In the genomic region with DNA sequence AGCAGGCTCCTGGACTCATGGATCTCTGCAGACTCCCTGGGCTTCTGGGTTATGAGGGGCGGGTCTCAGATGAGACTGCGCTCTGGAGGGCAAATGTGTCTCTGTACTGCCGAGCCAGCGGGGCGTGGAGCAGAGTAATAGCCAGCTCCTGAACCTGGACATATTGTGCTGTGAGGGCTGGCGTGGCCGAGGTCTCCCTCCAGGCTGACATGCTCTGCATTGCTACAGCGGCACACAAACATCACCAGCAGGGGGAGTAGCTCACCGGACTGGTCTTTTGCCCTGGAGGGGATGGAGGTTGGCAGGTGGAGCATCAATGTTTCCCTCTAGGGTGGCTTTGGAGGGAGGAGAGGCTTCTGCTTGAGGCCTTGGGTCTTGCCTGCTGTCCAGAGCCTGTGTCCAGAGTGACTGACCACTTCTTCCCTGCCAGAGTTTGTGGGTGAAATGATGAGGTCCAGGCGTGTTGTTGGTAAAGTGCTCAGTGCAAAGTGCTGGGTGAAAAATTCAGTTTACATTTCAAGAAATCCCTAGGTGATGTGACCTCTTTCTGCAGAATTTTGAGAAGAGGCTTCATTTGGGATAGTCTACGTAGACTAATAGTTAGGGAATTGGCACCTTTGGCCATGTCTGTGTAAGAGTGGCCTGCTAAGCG, we compare ENCODE assay signal across 8 cellular contexts. TPM values are rescaled to one million over a fixed set of nuclear protein-coding genes. Genes with fewer than 3 reads are reported as not detected.
DNase-seq lines count a peak whose midpoint lies in the region; ATAC-seq and TF ChIP-seq lines count a peak whose summit lies in the region.

No MANE protein-coding gene starts in this region.

- 36 to 43% methylated on average over 12 of the region's 12 CpGs for WGBS in sigmoid colon, 2 donors

- no peaks in the 10 kb centered on the region for H3K36me3 Mint-ChIP-seq in stimulated activated memory B cell treated with anti-CD40 and anti-IgM and Interleukin-4, amounts not matched to agents 10 μg/mL and 1 μg/mL and 100 μg/mL, for 72 hours

- H3K27ac Mint-ChIP-seq in stimulated activated memory B cell treated with anti-CD40 and anti-IgM and Interleukin-4, amounts not matched to agents 10 μg/mL and 1 μg/mL and 100 μg/mL, for 72 hours: no peak overlapping the region

- H3K27me3 ChIP-seq in sigmoid colon: no peaks in the 10 kb centered on the region

- TF ChIP-seq EP300 in sigmoid colon (IDR thresholded peaks at IDR 0.05): no peak

- no peak for TF ChIP-seq POLR2A in sigmoid colon (IDR thresholded peaks at IDR 0.05)

- ATAC-seq in left lobe of liver (peak; percentile 85), HG03045 (IDR thresholded peaks at IDR 0.05; ENCODE audit: unreplicated experiment) (no peak)
- ATAC-seq in stimulated activated memory B cell treated with anti-CD40 and anti-IgM and Interleukin-4, amounts not matched to agents 10 μg/mL and 1 μg/mL and 100 μg/mL, for 72 hours: peak; percentile 74

- no peak overlapping the region for H3K27ac ChIP-seq in sigmoid colon

- no peaks in the 10 kb centered on the region for H3K4me1 ChIP-seq in sigmoid colon

- no peak overlapping the region for H3K4me3 ChIP-seq in sigmoid colon

- intact Hi-C loops in sigmoid colon (cut with DNase I): no loop called here

- DNase-seq in Kasumi-1 (lab: John Stamatoyannopoulos, UW) (peak; percentile 55 to 71), T-helper 22 cell (ENCODE audit: low read depth) (peak; percentile 9), astrocyte of the hippocampus (ENCODE audit: low read depth, low spot score) (peak; percentile 42), left lobe of liver (ENCODE audit: low spot score) (peak; percentile 64), sigmoid colon (no peak)

- TF ChIP-seq CTCF in GM12873 (IDR thresholded peaks at IDR 0.05; ENCODE audit: insufficient read depth, low read depth, low read length, missing control alignments): peak; percentile 98
- TF ChIP-seq CTCF in sigmoid colon (IDR thresholded peaks at IDR 0.05): peak in 1 of 4 experiments; percentile 38

- peaks cover 5% of the 10 kb centered on the region for H3K4me1 Mint-ChIP-seq in stimulated activated memory B cell treated with anti-CD40 and anti-IgM and Interleukin-4, amounts not matched to agents 10 μg/mL and 1 μg/mL and 100 μg/mL, for 72 hours

- H3K9me3 Mint-ChIP-seq in stimulated activated memory B cell treated with anti-CD40 and anti-IgM and Interleukin-4, amounts not matched to agents 10 μg/mL and 1 μg/mL and 100 μg/mL, for 72 hours: no peaks in the 10 kb centered on the region

- peaks cover 18% of the 10 kb centered on the region for H3K27me3 Mint-ChIP-seq in stimulated activated memory B cell treated with anti-CD40 and anti-IgM and Interleukin-4, amounts not matched to agents 10 μg/mL and 1 μg/mL and 100 μg/mL, for 72 hours

- H3K36me3 ChIP-seq in sigmoid colon: no peaks in the 10 kb centered on the region

- no peak overlapping the region for H3K4me3 Mint-ChIP-seq in stimulated activated memory B cell treated with anti-CD40 and anti-IgM and Interleukin-4, amounts not matched to agents 10 μg/mL and 1 μg/mL and 100 μg/mL, for 72 hours

- H3K9me3 ChIP-seq in sigmoid colon: no peaks in the 10 kb centered on the region

RNA-seq across cellular contexts. Expression of a gene that starts 10.9 kb away (rescaled TPM):
- total RNA-seq in left lobe of liver (17.5 TPM), sigmoid colon (10 to 100 TPM in 3 of 4 donors, 1 to 10 TPM in 1; 5.7 to 37.8 (median 17.3) TPM)
- polyA plus RNA-seq in sigmoid colon: 10 to 100 TPM in 2 of 3 donors, 1 to 10 TPM in 1; 8.6 to 26.3 (median 21.0) TPM
